1 cellular context compared by ENCODE assay signal in the genomic region with DNA sequence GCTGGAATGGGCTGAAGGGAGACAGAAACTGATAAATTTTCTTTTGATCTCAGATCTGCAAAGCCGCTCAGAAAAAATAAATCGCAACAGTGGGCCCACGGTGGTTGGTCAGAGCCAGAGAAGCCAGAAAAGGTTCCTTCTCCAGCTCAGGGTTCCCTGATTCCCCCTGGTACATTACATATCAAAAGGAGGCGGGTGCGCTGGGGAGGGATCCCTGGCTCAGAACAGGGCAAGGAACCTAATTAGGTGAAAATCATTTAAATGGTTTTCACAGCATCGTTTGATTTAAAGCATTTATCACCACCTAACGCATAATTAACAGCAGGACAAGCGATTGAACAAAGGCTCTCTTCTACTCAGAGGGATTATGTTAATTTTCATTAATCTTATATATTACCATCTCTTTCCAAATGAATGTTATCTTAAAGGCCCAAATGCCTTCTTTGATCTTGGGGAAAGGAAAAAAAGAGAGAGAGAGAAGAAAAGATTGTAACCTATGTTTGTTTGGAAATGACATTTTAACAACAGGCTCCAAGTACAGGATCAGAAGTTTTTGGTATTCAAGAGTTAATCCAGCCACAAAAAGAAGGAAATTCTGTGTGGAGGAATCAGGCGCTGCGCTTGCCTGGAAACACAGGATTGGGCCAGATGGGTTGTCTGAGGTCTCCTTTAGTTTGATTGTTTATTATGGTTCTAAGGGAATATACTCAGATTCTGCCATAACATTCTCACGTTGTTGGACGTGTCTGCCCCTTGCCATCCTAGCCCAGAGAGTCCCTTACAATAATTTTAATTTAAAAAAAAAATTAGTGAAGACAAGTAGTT.
TF ChIP-seq lines count a peak whose summit lies in the region.

No MANE protein-coding gene starts in this region.

TF ChIP-seq in GM23338, 12 proteins besides CTCF, POLR2A, EP300 and RAD21:
- TF ChIP-seq ZNF114 (CRISPR knock-in tag; IDR thresholded peaks at IDR 0.05) (no peak), EZH2phosphoT487 (IDR thresholded peaks at IDR 0.05; ENCODE audit: unreplicated experiment) (no peak), NANOG (IDR thresholded peaks at IDR 0.05; ENCODE audit: borderline replicate concordance) (no peak), STAT1 (IDR thresholded peaks at IDR 0.05; ENCODE audit: unreplicated experiment) (no peak), CREB1 (CRISPR knock-in tag; IDR thresholded peaks at IDR 0.05; ENCODE audit: low read depth) (no peak), JUNB (IDR thresholded peaks at IDR 0.05; ENCODE audit: unreplicated experiment) (no peak), EZH2 (IDR thresholded peaks at IDR 0.05; ENCODE audit: low read depth, unreplicated experiment) (no peak), POLR2AphosphoS5 (IDR thresholded peaks at IDR 0.05; ENCODE audit: low read depth) (no peak), ZNF331 (CRISPR knock-in tag; IDR thresholded peaks at IDR 0.05; ENCODE audit: low read depth) (no peak)
- TF ChIP-seq, protein P1, sequence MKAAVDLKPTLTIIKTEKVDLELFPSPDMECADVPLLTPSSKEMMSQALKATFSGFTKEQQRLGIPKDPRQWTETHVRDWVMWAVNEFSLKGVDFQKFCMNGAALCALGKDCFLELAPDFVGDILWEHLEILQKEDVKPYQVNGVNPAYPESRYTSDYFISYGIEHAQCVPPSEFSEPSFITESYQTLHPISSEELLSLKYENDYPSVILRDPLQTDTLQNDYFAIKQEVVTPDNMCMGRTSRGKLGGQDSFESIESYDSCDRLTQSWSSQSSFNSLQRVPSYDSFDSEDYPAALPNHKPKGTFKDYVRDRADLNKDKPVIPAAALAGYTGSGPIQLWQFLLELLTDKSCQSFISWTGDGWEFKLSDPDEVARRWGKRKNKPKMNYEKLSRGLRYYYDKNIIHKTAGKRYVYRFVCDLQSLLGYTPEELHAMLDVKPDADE (IDR thresholded peaks at IDR 0.05): no peak
- TF ChIP-seq, protein P2, sequence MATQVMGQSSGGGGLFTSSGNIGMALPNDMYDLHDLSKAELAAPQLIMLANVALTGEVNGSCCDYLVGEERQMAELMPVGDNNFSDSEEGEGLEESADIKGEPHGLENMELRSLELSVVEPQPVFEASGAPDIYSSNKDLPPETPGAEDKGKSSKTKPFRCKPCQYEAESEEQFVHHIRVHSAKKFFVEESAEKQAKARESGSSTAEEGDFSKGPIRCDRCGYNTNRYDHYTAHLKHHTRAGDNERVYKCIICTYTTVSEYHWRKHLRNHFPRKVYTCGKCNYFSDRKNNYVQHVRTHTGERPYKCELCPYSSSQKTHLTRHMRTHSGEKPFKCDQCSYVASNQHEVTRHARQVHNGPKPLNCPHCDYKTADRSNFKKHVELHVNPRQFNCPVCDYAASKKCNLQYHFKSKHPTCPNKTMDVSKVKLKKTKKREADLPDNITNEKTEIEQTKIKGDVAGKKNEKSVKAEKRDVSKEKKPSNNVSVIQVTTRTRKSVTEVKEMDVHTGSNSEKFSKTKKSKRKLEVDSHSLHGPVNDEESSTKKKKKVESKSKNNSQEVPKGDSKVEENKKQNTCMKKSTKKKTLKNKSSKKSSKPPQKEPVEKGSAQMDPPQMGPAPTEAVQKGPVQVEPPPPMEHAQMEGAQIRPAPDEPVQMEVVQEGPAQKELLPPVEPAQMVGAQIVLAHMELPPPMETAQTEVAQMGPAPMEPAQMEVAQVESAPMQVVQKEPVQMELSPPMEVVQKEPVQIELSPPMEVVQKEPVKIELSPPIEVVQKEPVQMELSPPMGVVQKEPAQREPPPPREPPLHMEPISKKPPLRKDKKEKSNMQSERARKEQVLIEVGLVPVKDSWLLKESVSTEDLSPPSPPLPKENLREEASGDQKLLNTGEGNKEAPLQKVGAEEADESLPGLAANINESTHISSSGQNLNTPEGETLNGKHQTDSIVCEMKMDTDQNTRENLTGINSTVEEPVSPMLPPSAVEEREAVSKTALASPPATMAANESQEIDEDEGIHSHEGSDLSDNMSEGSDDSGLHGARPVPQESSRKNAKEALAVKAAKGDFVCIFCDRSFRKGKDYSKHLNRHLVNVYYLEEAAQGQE (IDR thresholded peaks at IDR 0.05; ENCODE audit: unreplicated experiment): no peak
- TF ChIP-seq, protein P3, sequence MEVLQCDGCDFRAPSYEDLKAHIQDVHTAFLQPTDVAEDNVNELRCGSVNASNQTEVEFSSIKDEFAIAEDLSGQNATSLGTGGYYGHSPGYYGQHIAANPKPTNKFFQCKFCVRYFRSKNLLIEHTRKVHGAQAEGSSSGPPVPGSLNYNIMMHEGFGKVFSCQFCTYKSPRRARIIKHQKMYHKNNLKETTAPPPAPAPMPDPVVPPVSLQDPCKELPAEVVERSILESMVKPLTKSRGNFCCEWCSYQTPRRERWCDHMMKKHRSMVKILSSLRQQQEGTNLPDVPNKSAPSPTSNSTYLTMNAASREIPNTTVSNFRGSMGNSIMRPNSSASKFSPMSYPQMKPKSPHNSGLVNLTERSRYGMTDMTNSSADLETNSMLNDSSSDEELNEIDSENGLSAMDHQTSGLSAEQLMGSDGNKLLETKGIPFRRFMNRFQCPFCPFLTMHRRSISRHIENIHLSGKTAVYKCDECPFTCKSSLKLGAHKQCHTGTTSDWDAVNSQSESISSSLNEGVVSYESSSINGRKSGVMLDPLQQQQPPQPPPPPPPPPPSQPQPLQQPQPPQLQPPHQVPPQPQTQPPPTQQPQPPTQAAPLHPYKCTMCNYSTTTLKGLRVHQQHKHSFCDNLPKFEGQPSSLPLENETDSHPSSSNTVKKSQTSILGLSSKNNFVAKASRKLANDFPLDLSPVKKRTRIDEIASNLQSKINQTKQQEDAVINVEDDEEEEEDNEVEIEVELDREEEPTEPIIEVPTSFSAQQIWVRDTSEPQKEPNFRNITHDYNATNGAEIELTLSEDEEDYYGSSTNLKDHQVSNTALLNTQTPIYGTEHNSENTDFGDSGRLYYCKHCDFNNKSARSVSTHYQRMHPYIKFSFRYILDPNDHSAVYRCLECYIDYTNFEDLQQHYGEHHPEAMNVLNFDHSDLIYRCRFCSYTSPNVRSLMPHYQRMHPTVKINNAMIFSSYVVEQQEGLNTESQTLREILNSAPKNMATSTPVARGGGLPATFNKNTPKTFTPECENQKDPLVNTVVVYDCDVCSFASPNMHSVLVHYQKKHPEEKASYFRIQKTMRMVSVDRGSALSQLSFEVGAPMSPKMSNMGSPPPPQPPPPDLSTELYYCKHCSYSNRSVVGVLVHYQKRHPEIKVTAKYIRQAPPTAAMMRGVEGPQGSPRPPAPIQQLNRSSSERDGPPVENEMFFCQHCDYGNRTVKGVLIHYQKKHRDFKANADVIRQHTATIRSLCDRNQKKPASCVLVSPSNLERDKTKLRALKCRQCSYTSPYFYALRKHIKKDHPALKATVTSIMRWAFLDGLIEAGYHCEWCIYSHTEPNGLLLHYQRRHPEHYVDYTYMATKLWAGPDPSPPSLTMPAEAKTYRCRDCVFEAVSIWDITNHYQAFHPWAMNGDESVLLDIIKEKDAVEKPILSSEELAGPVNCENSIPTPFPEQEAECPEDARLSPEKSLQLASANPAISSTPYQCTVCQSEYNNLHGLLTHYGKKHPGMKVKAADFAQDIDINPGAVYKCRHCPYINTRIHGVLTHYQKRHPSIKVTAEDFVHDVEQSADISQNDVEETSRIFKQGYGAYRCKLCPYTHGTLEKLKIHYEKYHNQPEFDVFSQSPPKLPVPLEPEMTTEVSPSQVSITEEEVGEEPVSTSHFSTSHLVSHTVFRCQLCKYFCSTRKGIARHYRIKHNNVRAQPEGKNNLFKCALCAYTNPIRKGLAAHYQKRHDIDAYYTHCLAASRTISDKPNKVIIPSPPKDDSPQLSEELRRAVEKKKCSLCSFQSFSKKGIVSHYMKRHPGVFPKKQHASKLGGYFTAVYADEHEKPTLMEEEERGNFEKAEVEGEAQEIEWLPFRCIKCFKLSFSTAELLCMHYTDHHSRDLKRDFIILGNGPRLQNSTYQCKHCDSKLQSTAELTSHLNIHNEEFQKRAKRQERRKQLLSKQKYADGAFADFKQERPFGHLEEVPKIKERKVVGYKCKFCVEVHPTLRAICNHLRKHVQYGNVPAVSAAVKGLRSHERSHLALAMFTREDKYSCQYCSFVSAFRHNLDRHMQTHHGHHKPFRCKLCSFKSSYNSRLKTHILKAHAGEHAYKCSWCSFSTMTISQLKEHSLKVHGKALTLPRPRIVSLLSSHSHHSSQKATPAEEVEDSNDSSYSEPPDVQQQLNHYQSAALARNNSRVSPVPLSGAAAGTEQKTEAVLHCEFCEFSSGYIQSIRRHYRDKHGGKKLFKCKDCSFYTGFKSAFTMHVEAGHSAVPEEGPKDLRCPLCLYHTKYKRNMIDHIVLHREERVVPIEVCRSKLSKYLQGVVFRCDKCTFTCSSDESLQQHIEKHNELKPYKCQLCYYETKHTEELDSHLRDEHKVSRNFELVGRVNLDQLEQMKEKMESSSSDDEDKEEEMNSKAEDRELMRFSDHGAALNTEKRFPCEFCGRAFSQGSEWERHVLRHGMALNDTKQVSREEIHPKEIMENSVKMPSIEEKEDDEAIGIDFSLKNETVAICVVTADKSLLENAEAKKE (CRISPR knock-in tag; IDR thresholded peaks at IDR 0.05): no peak
TF ChIP-seq in GM23338: peak in this region for 0.
